ENCODE assay signal across 8 cellular contexts in the genomic region with DNA sequence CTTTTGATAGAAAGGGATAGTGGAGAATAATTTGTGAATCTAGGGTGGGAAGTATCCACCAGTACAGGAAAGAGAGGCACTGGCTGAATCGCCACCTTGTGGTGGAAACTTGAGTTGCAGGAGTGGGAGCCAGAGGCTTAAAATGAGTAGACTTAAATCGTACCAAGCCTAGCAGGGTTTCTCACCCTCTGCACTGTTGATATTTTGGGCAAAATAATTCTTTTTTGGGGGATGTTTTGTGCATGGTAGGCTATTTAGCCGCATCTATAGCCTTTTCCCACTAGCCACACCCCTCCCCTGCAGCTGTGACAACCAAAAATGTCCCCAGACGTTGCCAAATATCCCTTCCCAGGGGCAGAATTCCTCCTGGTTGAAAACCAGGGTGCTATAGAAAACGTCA.
DNase-seq lines count a peak whose midpoint lies in the region; ATAC-seq and TF ChIP-seq lines count a peak whose summit lies in the region.

No MANE protein-coding gene starts in this region.

- TF ChIP-seq CTCF in lung (IDR thresholded peaks at IDR 0.05; ENCODE audit: control extremely low read depth, extremely low read depth): peak; percentile 82

- DNase-seq in DMS114 treated with DMSO at 0.1 percent for 48 hours (lab: John Stamatoyannopoulos, UW; ENCODE audit: unreplicated experiment) (peak; percentile 58), NCI-H748 (lab: John Stamatoyannopoulos, UW; ENCODE audit: unreplicated experiment) (peak; percentile 70), lung (ENCODE audit: low spot score) (peak; percentile 83)
- peak; percentile 89 for DNase-seq in activated CD4-positive, alpha-beta T cell treated with anti-CD3 and anti-CD28 coated beads, Interleukin-2, amount 50 U/mL, for 48 hours
- DNase-seq in effector CD4-positive, alpha-beta T cell: peak; percentile 75
- DNase-seq in stimulated activated CD8-positive, alpha-beta memory T cell treated with anti-CD3 and anti-CD28 coated beads, Interleukin-15, amount 100 ng/mL, for 1 hour (ENCODE audit: low read depth): peak; percentile 70

- no peak overlapping the region for H3K4me3 ChIP-seq in lung

- peaks cover 0 to 3% of the 10 kb centered on the region in 2 donors for H3K9me3 ChIP-seq in lung (ENCODE audit: control insufficient read depth in 2 of 2, insufficient read depth in 1 of 2, low read length in 1 of 2)

- no peaks in the 10 kb centered on the region for H3K36me3 ChIP-seq in lung (ENCODE audit: control insufficient read depth in 2 of 2, insufficient read depth in 2 of 2, low read length in 2 of 2)

- H3K27ac ChIP-seq in lung (ENCODE audit: low read depth in 1 of 2, low read length in 1 of 2): no peak overlapping the region

- ATAC-seq in HG02798 (IDR thresholded peaks at IDR 0.05; ENCODE audit: poor library complexity, unreplicated experiment) (peak; percentile 62), lung (ENCODE audit: insufficient read depth, low FRiP score) (peak; percentile 41), HG03025 (IDR thresholded peaks at IDR 0.05; ENCODE audit: low FRiP score, unreplicated experiment) (no peak)

- H3K4me1 ChIP-seq in lung (ENCODE audit: control insufficient read depth in 2 of 2, insufficient read depth in 2 of 2, low read length in 2 of 2): no peaks in the 10 kb centered on the region

- WGBS in lung, 2 donors: 13 to 15% methylated on average over 5 of the region's 5 CpGs

- H3K27me3 ChIP-seq in lung (ENCODE audit: control insufficient read depth, insufficient read depth): no peaks in the 10 kb centered on the region
